Comparison of ENCODE assay signal across 15 cellular contexts in the genomic region with DNA sequence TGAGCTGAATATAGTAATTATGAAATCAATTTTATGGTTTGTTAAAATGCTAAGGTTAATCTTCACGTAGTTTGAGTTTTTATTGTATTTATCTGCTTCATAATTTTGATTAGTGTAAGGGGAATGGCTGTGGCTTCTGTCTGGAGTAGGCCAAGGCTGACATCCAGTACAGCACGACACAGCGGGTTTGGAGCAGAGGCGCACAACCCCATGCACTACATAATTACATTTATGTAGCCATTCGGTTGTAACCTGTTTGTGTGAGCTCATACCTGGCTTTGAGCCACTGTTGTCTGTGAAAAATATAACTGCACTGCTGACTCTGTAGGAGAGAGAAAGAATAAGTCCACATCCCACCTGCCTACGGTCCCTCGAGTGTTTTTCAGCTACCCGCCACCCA.
A peak's percentile ranks its signal among the peaks of the same experiment; 100 is the strongest.
DNase-seq lines count a peak whose midpoint lies in the region; TF ChIP-seq lines count a peak whose summit lies in the region.
"Had no signal": no experiment of that assay in that cellular context is flagged by ENCODE, and none has a peak within 500 bp of the region (broad histone marks: within the 10 kb centered on the region; RNA-seq: fewer than 3 reads in every experiment).

No MANE protein-coding gene starts in this region.

- H3K4me3 Mint-ChIP-seq in activated CD4-positive, alpha-beta memory T cell treated with anti-CD3 and anti-CD28 coated beads, Interleukin-2, amount 10 ng/mL, durations not matched to agents 7 days and 5 days, result no peak overlapping the region
- H3K4me3 Mint-ChIP-seq: CD4-positive, CD25-positive, alpha-beta regulatory T cell; CD8-positive, alpha-beta T cell; HFFc6 had no signal

- H3K27me3 ChIP-seq in BE2C, result no peaks in the 10 kb centered on the region
- H3K27me3 ChIP-seq: BLaER1 had no signal

- no peak for TF ChIP-seq CTCF in BE2C (IDR thresholded peaks at IDR 0.05; ENCODE audit: low read depth, low read length)

- peak; percentile 80 for DNase-seq in BE2C
- peak; percentile 69 to 86 for DNase-seq in NCI-H2081 (lab: John Stamatoyannopoulos, UW)
- peak; percentile 57 for DNase-seq in NCI-H69 (lab: John Stamatoyannopoulos, UW)
- DNase-seq in cerebellum (ENCODE audit: low spot score), result no peak
- DNase-seq in activated CD4-positive, alpha-beta memory T cell treated with anti-CD3 and anti-CD28 coated beads, Interleukin-2, amount 10 ng/mL, durations not matched to agents 7 days and 5 days, result no peak
- no peak for DNase-seq in putamen (ENCODE audit: low spot score)
- DNase-seq: Caco-2; CD4-positive, CD25-positive, alpha-beta regulatory T cell; CD8-positive, alpha-beta T cell; DMS153; DND-41; GOT3; HFFc6 had no signal

- POLR2A ChIA-PET in activated CD4-positive, alpha-beta memory T cell treated with anti-CD3 and anti-CD28 coated beads, Interleukin-2, amount 10 ng/mL, durations not matched to agents 7 days and 5 days (lab: Charles Lee), result no interaction called here

- H3K4me3 ChIP-seq in BE2C (ENCODE audit: low read depth, low read length), result no peak overlapping the region
- H3K4me3 ChIP-seq: BLaER1, HAP-1 had no signal

- peaks cover 12% of the 10 kb centered on the region for H3K9me3 Mint-ChIP-seq in activated CD4-positive, alpha-beta memory T cell treated with anti-CD3 and anti-CD28 coated beads, Interleukin-2, amount 10 ng/mL, durations not matched to agents 7 days and 5 days

- H3K9me3 ChIP-seq in BE2C, result no peaks in the 10 kb centered on the region
- H3K9me3 ChIP-seq: HAP-1 had no signal

- H3K4me1 ChIP-seq in BE2C, result no peaks in the 10 kb centered on the region
- H3K4me1 ChIP-seq: BLaER1, Caco-2, HAP-1 had no signal

- no peaks in the 10 kb centered on the region for H3K4me1 Mint-ChIP-seq in activated CD4-positive, alpha-beta memory T cell treated with anti-CD3 and anti-CD28 coated beads, Interleukin-2, amount 10 ng/mL, durations not matched to agents 7 days and 5 days
- H3K4me1 Mint-ChIP-seq: CD4-positive, CD25-positive, alpha-beta regulatory T cell had no signal

- no peaks in the 10 kb centered on the region for H3K27me3 Mint-ChIP-seq in activated CD4-positive, alpha-beta memory T cell treated with anti-CD3 and anti-CD28 coated beads, Interleukin-2, amount 10 ng/mL, durations not matched to agents 7 days and 5 days
- H3K27me3 Mint-ChIP-seq: CD4-positive, CD25-positive, alpha-beta regulatory T cell had no signal

- H3K36me3 ChIP-seq in BE2C, result no peaks in the 10 kb centered on the region
- H3K36me3 ChIP-seq: BLaER1, HAP-1 had no signal

- no peaks in the 10 kb centered on the region for H3K36me3 Mint-ChIP-seq in activated CD4-positive, alpha-beta memory T cell treated with anti-CD3 and anti-CD28 coated beads, Interleukin-2, amount 10 ng/mL, durations not matched to agents 7 days and 5 days (ENCODE audit: low read depth)
- H3K36me3 Mint-ChIP-seq: CD4-positive, CD25-positive, alpha-beta regulatory T cell; CD8-positive, alpha-beta T cell had no signal

- H3K27ac Mint-ChIP-seq in activated CD4-positive, alpha-beta memory T cell treated with anti-CD3 and anti-CD28 coated beads, Interleukin-2, amount 10 ng/mL, durations not matched to agents 7 days and 5 days, result no peak overlapping the region
- H3K27ac Mint-ChIP-seq: CD4-positive, CD25-positive, alpha-beta regulatory T cell; CD8-positive, alpha-beta T cell; HFFc6 had no signal

- CTCF ChIA-PET in activated CD4-positive, alpha-beta memory T cell treated with anti-CD3 and anti-CD28 coated beads, Interleukin-2, amount 10 ng/mL, durations not matched to agents 7 days and 5 days (lab: Charles Lee), result no interaction called here

Comparison
In these comparisons a context has a peak if more than half of its experiments do, and no peak if none do; other contexts are left out.
1. DNase-seq: peak in BE2C (single experiment), NCI-H2081 (2 of 2) and NCI-H69 (single experiment); none in cerebellum (single experiment), activated CD4-positive, alpha-beta memory T cell treated with anti-CD3 and anti-CD28 coated beads, Interleukin-2, amount 10 ng/mL, durations not matched to agents 7 days and 5 days (single experiment) and putamen (single experiment).